19 cellular contexts compared by ENCODE assay signal in genomic region chr1:205170532-205171269, GRCh38. TPM values are rescaled to one million over a fixed set of nuclear protein-coding genes. Genes with fewer than 3 reads are reported as not detected.
DNase-seq lines count a peak whose midpoint lies in the region; ATAC-seq and TF ChIP-seq lines count a peak whose summit lies in the region.
"Had no signal": no experiment of that assay in that cellular context is flagged by ENCODE, and none has a peak within 500 bp of the region (broad histone marks: within the 10 kb centered on the region; RNA-seq: fewer than 3 reads in every experiment).

No MANE protein-coding gene starts in this region.

- peaks cover 27% of the 10 kb centered on the region for H3K36me3 Mint-ChIP-seq in T-helper 2 cell treated with Interferon-gamma antibody and Interleukin-4, amounts not matched to agents 5 μg/mL and 100 μg/mL, for 36 hours (ENCODE audit: low read depth)
- H3K36me3 Mint-ChIP-seq in activated T-helper 17 cell treated with anti-CD3 and anti-CD28 coated beads, Interleukin-2, amount 50 U/mL, for 72 hours (ENCODE audit: low read depth) = peaks cover 75% of the 10 kb centered on the region

- no peaks in the 10 kb centered on the region for H4K20me1 ChIP-seq in KMS-11 (ENCODE audit: insufficient read depth)

- DNase-seq in T-helper 2 cell treated with Interferon-gamma antibody and Interleukin-4, amounts not matched to agents 5 μg/mL and 100 μg/mL, for 36 hours (ENCODE audit: low spot score) = no peak
- DNase-seq in T-helper 2 cell = no peak
- DNase-seq in psoas muscle = no peak
- no peak for DNase-seq in H4 (ENCODE audit: low spot score)
- DNase-seq in epidermal melanocyte (ENCODE audit: insufficient read length, low spot score) = no peak
- no peak for DNase-seq in prostate gland (ENCODE audit: low spot score)
- DNase-seq: 8988T, DMS 273 treated with DMSO at 0.1 percent for 48 hours, Kasumi-1, NCI-H1105 treated with DMSO at 0.1 percent for 48 hours, NCI-H187, NCI-H2171 treated with DMSO at 0.1 percent for 48 hours, NCI-H510A, NCI-H82, Peyer's patch had no signal

- H3K9me3 ChIP-seq in psoas muscle (no peaks in the 10 kb centered on the region), prostate gland (no peaks in the 10 kb centered on the region)
- H3K9me3 ChIP-seq: BLaER1, Peyer's patch had no signal

- H3K27ac Mint-ChIP-seq in T-helper 2 cell treated with Interferon-gamma antibody and Interleukin-4, amounts not matched to agents 5 μg/mL and 100 μg/mL, for 36 hours = no peak overlapping the region
- no peak overlapping the region for H3K27ac Mint-ChIP-seq in activated T-helper 17 cell treated with anti-CD3 and anti-CD28 coated beads, Interleukin-2, amount 50 U/mL, for 72 hours

- H3K79me2 ChIP-seq in KMS-11 (ENCODE audit: insufficient read depth, low read depth) = no peaks in the 10 kb centered on the region

- H3K4me3 ChIP-seq in KMS-11 (IDR thresholded peaks at IDR 0.05; ENCODE audit: insufficient read depth, low read depth, low read length) (no peak overlapping the region), psoas muscle (no peak overlapping the region), prostate gland (no peak overlapping the region)
- H3K4me3 ChIP-seq: BLaER1, Peyer's patch had no signal

- intact Hi-C loops in psoas muscle (cut with DNase I) (no loop called here), prostate gland (cut with DNase I) (no loop called here)

- ATAC-seq in activated T-helper 17 cell treated with anti-CD3 and anti-CD28 coated beads, Interleukin-2, amount 50 U/mL, for 72 hours (replicated peaks) = no peak
- no peak for ATAC-seq in psoas muscle
- ATAC-seq: HepG2 had no signal

- peaks cover 39% of the 10 kb centered on the region for H3K4me1 ChIP-seq in KMS-11 (ENCODE audit: low read depth, poor library complexity, severe bottlenecking)
- H3K4me1 ChIP-seq in psoas muscle = peaks cover 69% of the 10 kb centered on the region
- H3K4me1 ChIP-seq in prostate gland (replicated peaks) = no peaks in the 10 kb centered on the region

- no peaks in the 10 kb centered on the region for H3K36me3 ChIP-seq in KMS-11 (ENCODE audit: insufficient read depth)
- peaks cover 6 to 31% of the 10 kb centered on the region in 2 donors for H3K36me3 ChIP-seq in psoas muscle (ENCODE audit: insufficient read depth in 1 of 2, low read depth in 1 of 2)
- H3K36me3 ChIP-seq in prostate gland = no peaks in the 10 kb centered on the region

- H2AFZ ChIP-seq in KMS-11 (ENCODE audit: low read depth) = no peak overlapping the region

- WGBS in psoas muscle, 3 donors = 83 to 87% (median 84%) methylated on average over 9 of the region's 9 CpGs
- WGBS in prostate gland = 95% methylated on average over 9 of the region's 9 CpGs

- H3K4me1 Mint-ChIP-seq in T-helper 2 cell treated with Interferon-gamma antibody and Interleukin-4, amounts not matched to agents 5 μg/mL and 100 μg/mL, for 36 hours (ENCODE audit: low read depth) = peaks cover 23% of the 10 kb centered on the region
- peaks cover 14% of the 10 kb centered on the region for H3K4me1 Mint-ChIP-seq in activated T-helper 17 cell treated with anti-CD3 and anti-CD28 coated beads, Interleukin-2, amount 50 U/mL, for 72 hours

- peak overlapping the region; percentile 4; the same call in 1 of the 2 replicates for H3K4me2 ChIP-seq in KMS-11
- H3K4me2 ChIP-seq: BLaER1 had no signal

- TF ChIP-seq CTCF in KMS-11 (conservative IDR thresholded peaks at IDR 0.05; ENCODE audit: low read depth, low read length) (no peak), psoas muscle (IDR thresholded peaks at IDR 0.05) (no peak), prostate gland (IDR thresholded peaks at IDR 0.05) (no peak)

- H3K9me3 Mint-ChIP-seq in T-helper 2 cell treated with Interferon-gamma antibody and Interleukin-4, amounts not matched to agents 5 μg/mL and 100 μg/mL, for 36 hours = no peaks in the 10 kb centered on the region
- no peaks in the 10 kb centered on the region for H3K9me3 Mint-ChIP-seq in activated T-helper 17 cell treated with anti-CD3 and anti-CD28 coated beads, Interleukin-2, amount 50 U/mL, for 72 hours

- no peak for TF ChIP-seq POLR2A in prostate gland (IDR thresholded peaks at IDR 0.05)

- H3K9ac ChIP-seq in KMS-11 = no peak overlapping the region
- H3K9ac ChIP-seq: BLaER1 had no signal

- H3K27me3 Mint-ChIP-seq in T-helper 2 cell treated with Interferon-gamma antibody and Interleukin-4, amounts not matched to agents 5 μg/mL and 100 μg/mL, for 36 hours (ENCODE audit: low read depth) = no peaks in the 10 kb centered on the region
- no peaks in the 10 kb centered on the region for H3K27me3 Mint-ChIP-seq in activated T-helper 17 cell treated with anti-CD3 and anti-CD28 coated beads, Interleukin-2, amount 50 U/mL, for 72 hours

- peak overlapping the region; percentile 27 for H3K4me3 Mint-ChIP-seq in T-helper 2 cell treated with Interferon-gamma antibody and Interleukin-4, amounts not matched to agents 5 μg/mL and 100 μg/mL, for 36 hours
- H3K4me3 Mint-ChIP-seq in activated T-helper 17 cell treated with anti-CD3 and anti-CD28 coated beads, Interleukin-2, amount 50 U/mL, for 72 hours = peak overlapping the region; percentile 13

- H3K27me3 ChIP-seq in KMS-11 (ENCODE audit: insufficient read depth, low read depth) (no peaks in the 10 kb centered on the region), psoas muscle (ENCODE audit: insufficient read depth in 3 of 3, low read length in 2 of 3) (no peaks in the 10 kb centered on the region), prostate gland (replicated peaks; ENCODE audit: insufficient read depth) (no peaks in the 10 kb centered on the region)
- H3K27me3 ChIP-seq: BLaER1, Peyer's patch had no signal

- peak overlapping the region; percentile 32; the same call in 1 of the 2 replicates for H3K27ac ChIP-seq in KMS-11
- peak overlapping the region; percentile 32 for H3K27ac ChIP-seq in psoas muscle
- no peak overlapping the region for H3K27ac ChIP-seq in prostate gland
- H3K27ac ChIP-seq: BLaER1, Peyer's patch had no signal

RNA-seq across cellular contexts. Expression of gene DSTYK, which starts 40.8 kb away (rescaled TPM):
- total RNA-seq in activated T-helper 17 cell treated with anti-CD3 and anti-CD28 coated beads, Interleukin-2, amount 50 U/mL, for 72 hours = 1 to 10 TPM; 9.8 to 10.0 TPM
- total RNA-seq in psoas muscle (10 to 100 TPM in 3 of 4 donors, 1 to 10 TPM in 1; 10.0 to 22.6 (median 13.9) TPM), prostate gland (10 to 100 TPM in 1 of 2 donors, 1 to 10 TPM in 1; 9.7 to 16.9 TPM)
- polyA plus RNA-seq in psoas muscle = 10 to 100 TPM in 1 of 3 donors, 1 to 10 TPM in 2; 2.3 to 19.3 (median 5.2) TPM
- 5.1 and 5.8 TPM in 2 replicates for total RNA-seq in H4 (2014; rRNA removed; shearing (Covaris generic))

RNA-seq across cellular contexts. Expression of gene RBBP5, which starts 48.9 kb away (rescaled TPM):
- 10 to 100 TPM; 14.6 to 23.5 TPM for total RNA-seq in activated T-helper 17 cell treated with anti-CD3 and anti-CD28 coated beads, Interleukin-2, amount 50 U/mL, for 72 hours
- total RNA-seq in psoas muscle (10 to 100 TPM; 10.7 to 15.2 (median 13.3) TPM), prostate gland (10 to 100 TPM; 15.0 to 15.1 TPM)
- 10 to 100 TPM in 1 of 3 donors, 1 to 10 TPM in 2; 6.8 to 28.9 (median 8.3) TPM for polyA plus RNA-seq in psoas muscle
- 18.6 and 18.7 TPM in 2 replicates for total RNA-seq in H4 (2014; rRNA removed; shearing (Covaris generic))

RNA-seq across cellular contexts. Expression of gene TMCC2, which starts 57.0 kb away (rescaled TPM):
- 1 to 10 TPM; 2.6 to 3.5 TPM for total RNA-seq in activated T-helper 17 cell treated with anti-CD3 and anti-CD28 coated beads, Interleukin-2, amount 50 U/mL, for 72 hours
- total RNA-seq in psoas muscle (10 to 100 TPM in 1 of 4 donors, 1 to 10 TPM in 3; 3.4 to 21.4 (median 6.9) TPM), prostate gland (10 to 100 TPM in 1 of 2 donors, 1 to 10 TPM in 1; 1.5 to 10.6 TPM)
- polyA plus RNA-seq in psoas muscle = 10 to 100 TPM in 1 of 3 donors, 1 to 10 TPM in 1, under 1 TPM in 1; 0.66 to 17.5 (median 4.3) TPM
- total RNA-seq in H4 (2014; rRNA removed; shearing (Covaris generic)) = 0.74 and 2.1 TPM in 2 replicates

Comparison
In these comparisons a context has a peak if more than half of its experiments do, and no peak if none do; other contexts are left out.
1. H3K27ac ChIP-seq: peak in KMS-11 (single experiment) and psoas muscle (single experiment); none in prostate gland (0 of 2).